ENCODE assay signal across 8 cellular contexts in the genomic region with DNA sequence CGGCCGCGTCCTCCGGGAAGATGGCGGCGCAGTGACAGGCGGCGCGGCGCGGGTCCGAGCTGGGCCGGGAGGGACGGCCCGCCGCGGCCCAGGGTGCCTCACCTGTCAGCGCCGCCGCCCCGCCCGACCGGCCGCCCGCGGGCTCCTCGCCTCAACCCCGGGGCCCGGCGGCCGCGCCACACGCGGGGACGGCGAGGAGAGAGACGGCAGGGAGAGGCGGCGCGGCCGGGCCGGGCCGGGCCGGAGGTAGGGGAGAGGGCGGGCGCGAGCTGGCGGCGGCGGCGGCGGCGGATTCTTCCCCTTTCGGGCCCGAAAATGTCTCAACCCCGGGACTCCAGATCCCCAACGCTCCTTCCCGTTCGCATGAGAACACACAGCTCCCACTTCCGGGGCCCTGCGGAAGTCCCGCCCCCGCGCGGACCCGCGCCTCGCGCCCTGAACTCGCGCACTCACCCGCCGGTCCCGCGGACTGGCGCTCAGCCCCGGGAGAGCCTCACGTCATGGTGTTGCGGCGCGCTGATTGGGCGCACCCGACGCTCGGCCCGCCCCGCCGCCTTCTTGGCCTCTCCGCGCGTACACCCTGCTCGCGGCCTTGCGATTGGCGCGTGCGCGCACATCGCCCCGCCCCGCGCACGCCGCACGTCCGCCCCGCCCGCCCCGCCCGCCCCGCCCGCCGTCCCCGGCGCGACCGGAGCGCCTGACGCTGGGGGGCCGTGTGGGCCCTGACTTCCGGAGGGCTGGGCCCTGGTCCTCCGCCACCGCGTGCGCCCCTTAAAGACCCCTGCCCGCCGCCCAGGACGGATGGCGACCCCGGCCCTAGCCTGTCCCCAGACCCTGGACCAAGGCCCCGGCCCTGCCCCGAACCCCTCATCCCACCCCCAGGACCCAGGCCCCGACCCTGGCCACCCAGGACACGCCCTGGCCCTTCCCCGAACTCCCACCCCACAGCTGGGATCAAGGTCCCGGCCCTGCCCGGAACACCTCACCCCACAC. TPM values are rescaled to one million over a fixed set of nuclear protein-coding genes. Genes with fewer than 3 reads are reported as not detected.
DNase-seq lines count a peak whose midpoint lies in the region; ATAC-seq, FAIRE-seq and TF ChIP-seq lines count a peak whose summit lies in the region.

A gene (minus strand): TSS at position 380 of the 993 bp plus-strand sequence. CDS start 45,984 bp downstream, outside the sequence.

- no CpG with 5 or more reads among the region's 137 CpGs for WGBS in neuronal stem cell (ENCODE audit: extremely low coverage in 2 of 2, insufficient read length in 2 of 2, insufficient replicate concordance in 1 of 2), 2 donors

- H3K27me3 ChIP-seq in GM06990 (replicated peaks; ENCODE audit: control insufficient read depth, insufficient read depth, low read length): no peaks in the 10 kb centered on the region
- H3K27me3 ChIP-seq in neuronal stem cell (ENCODE audit: control insufficient read depth in 3 of 3, insufficient read depth in 3 of 3, low read depth in 1 of 3, low read length in 3 of 3): no peaks in the 10 kb centered on the region
- no peaks in the 10 kb centered on the region for H3K27me3 ChIP-seq in subcutaneous abdominal adipose tissue (ENCODE audit: control insufficient read depth in 5 of 5, insufficient read depth in 4 of 5, low read length in 5 of 5)

- no peak for TF ChIP-seq CTCF in GM06990 (IDR thresholded peaks at IDR 0.05; ENCODE audit: insufficient read depth, low read length, poor library complexity, severe bottlenecking)
- no peak for TF ChIP-seq CTCF in NB4 (IDR thresholded peaks at IDR 0.05; ENCODE audit: low read depth, low read length)

- peak within 1 kb of the TSS; percentile 74 for H3K4me3 ChIP-seq in GM06990 (replicated peaks; ENCODE audit: low read depth, low read length)
- peak within 1 kb of the TSS; percentile 71 for H3K4me3 ChIP-seq in NB4 (ENCODE audit: low read depth, low read length)
- peak within 1 kb of the TSS; percentile 62 to 94 for H3K4me3 ChIP-seq in neuronal stem cell (ENCODE audit: low read length in 2 of 2)
- H3K4me3 ChIP-seq in subcutaneous abdominal adipose tissue (ENCODE audit: low read depth in 1 of 5, low read length in 5 of 5): peak within 1 kb of the TSS; percentile 73 to 90 (median 84)

- H2BK5ac ChIP-seq in neuronal stem cell (ENCODE audit: low read length): no peak within 1 kb of the TSS

- peak within 1 kb of the TSS; percentile 90 for H3K9ac ChIP-seq in neuronal stem cell (ENCODE audit: low read depth, low read length, poor library complexity)
- peak within 1 kb of the TSS; percentile 79 to 90 (median 88) for H3K9ac ChIP-seq in subcutaneous abdominal adipose tissue (ENCODE audit: low read length in 5 of 5)

- H3K23ac ChIP-seq in neuronal stem cell (ENCODE audit: low read depth, low read length, poor library complexity): peak within 1 kb of the TSS; percentile 96

- ATAC-seq in HG02571 (IDR thresholded peaks at IDR 0.05; ENCODE audit: unreplicated experiment): peak; percentile 87

- no peak within 1 kb of the TSS for H2BK12ac ChIP-seq in neuronal stem cell (ENCODE audit: low read length)

- peak within 1 kb of the TSS; percentile 81 for H2AFZ ChIP-seq in neuronal stem cell (ENCODE audit: low read length)

- H4K91ac ChIP-seq in neuronal stem cell (ENCODE audit: low read depth, low read length, poor library complexity): no peak within 1 kb of the TSS

- intact Hi-C loops in activated naive CD4-positive, alpha-beta T cell treated with anti-CD3 and anti-CD28 coated beads for 36 hours (cut with micrococcal nuclease): loop anchor here (1.0 kb wide), 2 partner anchors 57 to 118 kb away; a partner anchor contains a TSS

- peak within 1 kb of the TSS; percentile 84 for H3K4me3 Mint-ChIP-seq in activated naive CD4-positive, alpha-beta T cell treated with anti-CD3 and anti-CD28 coated beads for 36 hours

- H3K36me3 ChIP-seq in GM06990 (ENCODE audit: control insufficient read depth, insufficient read depth, low read length) (no peaks in the 10 kb centered on the region), neuronal stem cell (replicated peaks in 1 of 2; ENCODE audit: control insufficient read depth in 2 of 2, insufficient read depth in 2 of 2, low read length in 2 of 2) (peaks cover 0 to 12% of the 10 kb centered on the region in 2 donors), subcutaneous abdominal adipose tissue (ENCODE audit: control insufficient read depth in 5 of 5, insufficient read depth in 5 of 5, low read length in 5 of 5) (no peaks in the 10 kb centered on the region)

- TF ChIP-seq POLR2A in NB4 (IDR thresholded peaks at IDR 0.05; ENCODE audit: extremely low read depth, insufficient read length): peak; percentile 58

- DNase-seq in GM06990 (ENCODE audit: extremely low read depth, insufficient read length) (peak; percentile 100), NB4 (ENCODE audit: low read depth) (peak; percentile 99), SK-N-DZ (ENCODE audit: low spot score) (peak; percentile 99), frontal cortex (ENCODE audit: low spot score in 2 of 2) (peak; percentile 98 to 99), neuronal stem cell (ENCODE audit: low spot score) (peak; percentile 96)
- DNase-seq in activated naive CD4-positive, alpha-beta T cell treated with anti-CD3 and anti-CD28 coated beads for 36 hours: peak; percentile 96

- CTCF ChIA-PET in activated naive CD4-positive, alpha-beta T cell treated with anti-CD3 and anti-CD28 coated beads for 36 hours (lab: Charles Lee): interaction anchor here (0.6 kb wide), 2 partner anchors 12 to 521 kb away, joined by 3 read pairs; no protein-coding TSS in a partner anchor

- H2BK120ac ChIP-seq in neuronal stem cell (ENCODE audit: low read depth, low read length): no peak within 1 kb of the TSS

- H3K4me2 ChIP-seq in neuronal stem cell (ENCODE audit: insufficient read depth, low read length, poor library complexity, severe bottlenecking): peak within 1 kb of the TSS; percentile 75

- no peaks in the 10 kb centered on the region for H3K27me3 Mint-ChIP-seq in activated naive CD4-positive, alpha-beta T cell treated with anti-CD3 and anti-CD28 coated beads for 36 hours (ENCODE audit: low read depth)

- no peaks in the 10 kb centered on the region for H3K9me3 ChIP-seq in neuronal stem cell (replicated peaks in 1 of 2; ENCODE audit: control insufficient read depth in 2 of 2, insufficient read depth in 1 of 2, low read depth in 1 of 2, low read length in 2 of 2)
- no peaks in the 10 kb centered on the region for H3K9me3 ChIP-seq in subcutaneous abdominal adipose tissue (ENCODE audit: control insufficient read depth in 5 of 5, low read length in 5 of 5)

- no peak within 1 kb of the TSS for H3K4ac ChIP-seq in neuronal stem cell (ENCODE audit: low read length)

- H3K9me3 Mint-ChIP-seq in activated naive CD4-positive, alpha-beta T cell treated with anti-CD3 and anti-CD28 coated beads for 36 hours: no peaks in the 10 kb centered on the region

- peak within 1 kb of the TSS; percentile 92 for H2AK5ac ChIP-seq in neuronal stem cell (ENCODE audit: low read depth, low read length)

- peak within 1 kb of the TSS; percentile 83 for H3K27ac Mint-ChIP-seq in activated naive CD4-positive, alpha-beta T cell treated with anti-CD3 and anti-CD28 coated beads for 36 hours

- peaks cover 4% of the 10 kb centered on the region for H3K79me1 ChIP-seq in neuronal stem cell (ENCODE audit: low read depth, low read length)

- H4K8ac ChIP-seq in neuronal stem cell (ENCODE audit: low read depth, low read length): no peak within 1 kb of the TSS

- H3K27ac ChIP-seq in neuronal stem cell (replicated peaks; ENCODE audit: low read length) (peak within 1 kb of the TSS; percentile 80), subcutaneous abdominal adipose tissue (ENCODE audit: low read depth, low read length) (peak within 1 kb of the TSS; percentile 84)

- peak within 1 kb of the TSS; percentile 38 for H3K14ac ChIP-seq in neuronal stem cell (ENCODE audit: low read length)

- no peak within 1 kb of the TSS for H2BK15ac ChIP-seq in neuronal stem cell (ENCODE audit: low read length)

- FAIRE-seq in frontal cortex (lab: Jason Lieb, UNC): no peak

- peaks cover 11% of the 10 kb centered on the region for H3K36me3 Mint-ChIP-seq in activated naive CD4-positive, alpha-beta T cell treated with anti-CD3 and anti-CD28 coated beads for 36 hours (ENCODE audit: low read depth)

- H3K4me1 ChIP-seq in neuronal stem cell (ENCODE audit: control insufficient read depth in 2 of 2, insufficient read depth in 1 of 2, low read depth in 1 of 2, low read length in 2 of 2) (peaks cover 3 to 8% of the 10 kb centered on the region in 2 donors), subcutaneous abdominal adipose tissue (ENCODE audit: control insufficient read depth in 5 of 5, insufficient read depth in 5 of 5, low read length in 5 of 5) (peaks cover 2 to 37% (median 30%) of the 10 kb centered on the region in 5 donors)

- peaks cover 28% of the 10 kb centered on the region for H3K4me1 Mint-ChIP-seq in activated naive CD4-positive, alpha-beta T cell treated with anti-CD3 and anti-CD28 coated beads for 36 hours (ENCODE audit: low read depth)

- peak within 1 kb of the TSS; percentile 99 for H3K18ac ChIP-seq in neuronal stem cell (ENCODE audit: low read length)

RNA-seq across cellular contexts. Expression of the gene that starts here (rescaled TPM):
- 20.2 and 29.4 TPM in 2 replicates for polyA plus RNA-seq in SK-N-DZ (2014; cell fraction: cytosol; rRNA removed)
- polyA plus RNA-seq in SK-N-DZ (2014; cell fraction: nucleus; rRNA removed): 29.0 and 48.3 TPM in 2 replicates
- total RNA-seq in activated naive CD4-positive, alpha-beta T cell treated with anti-CD3 and anti-CD28 coated beads for 36 hours: 10 to 100 TPM; 66.7 to 69.3 TPM
- total RNA-seq in frontal cortex: 29.3 TPM
- polyA plus RNA-seq in neuronal stem cell (2013, experiment 1 of 2): 17.6 TPM
- 18.1 TPM for polyA plus RNA-seq in neuronal stem cell (2013, experiment 2 of 2)

Comparison
In these comparisons a context has a peak if more than half of its experiments do, and no peak if none do; other contexts are left out.
1. Peak in every context shown above with its lines: DNase-seq, ATAC-seq, H3K4me3 ChIP-seq and H3K27ac ChIP-seq.